Comparison of ENCODE assay signal across 8 cellular contexts in the genomic region with DNA sequence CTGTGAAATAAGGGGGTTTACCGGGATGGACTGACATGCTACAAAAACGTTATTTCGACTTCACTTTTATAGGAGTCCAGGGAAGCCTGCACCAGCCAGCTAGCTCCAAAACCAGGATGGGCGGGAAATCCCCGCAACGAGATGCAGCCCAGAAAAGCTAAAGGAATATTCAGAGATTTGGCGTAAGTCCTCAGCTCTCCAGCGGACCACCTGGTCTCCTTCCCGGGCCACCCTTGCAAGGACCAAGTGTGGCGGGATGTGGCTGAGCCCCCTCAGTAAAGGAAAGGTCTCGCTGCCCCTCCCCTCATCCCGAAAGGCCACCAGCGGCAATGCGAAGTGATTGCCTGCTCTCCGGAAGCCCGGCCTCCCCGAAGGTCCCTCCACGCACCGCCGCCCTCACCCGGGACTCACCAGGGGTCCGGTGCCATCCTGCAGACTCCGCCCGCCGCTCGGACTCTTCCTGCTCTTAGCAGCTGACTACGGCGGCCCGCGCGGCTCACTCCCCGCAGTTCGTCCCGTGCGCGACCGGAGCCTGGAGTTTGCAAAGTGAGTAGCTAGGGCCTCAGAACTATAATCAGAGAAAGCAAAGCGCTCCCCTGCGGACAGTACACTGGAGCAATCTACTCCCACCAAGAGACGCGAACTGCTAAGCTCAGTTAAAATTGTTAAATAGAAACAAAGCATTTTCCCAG. TPM values are rescaled to one million over a fixed set of nuclear protein-coding genes. Genes with fewer than 3 reads are reported as not detected.
A peak's percentile ranks its signal among the peaks of the same experiment; 100 is the strongest.
DNase-seq lines count a peak whose midpoint lies in the region; ATAC-seq and TF ChIP-seq lines count a peak whose summit lies in the region.

A gene with protein sequence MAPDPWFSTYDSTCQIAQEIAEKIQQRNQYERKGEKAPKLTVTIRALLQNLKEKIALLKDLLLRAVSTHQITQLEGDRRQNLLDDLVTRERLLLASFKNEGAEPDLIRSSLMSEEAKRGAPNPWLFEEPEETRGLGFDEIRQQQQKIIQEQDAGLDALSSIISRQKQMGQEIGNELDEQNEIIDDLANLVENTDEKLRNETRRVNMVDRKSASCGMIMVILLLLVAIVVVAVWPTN (minus strand): TSS at position 440 of the 692 bp plus-strand sequence. CDS start 12 bp downstream, at position 428.

- DNase-seq in DMS 273 (lab: John Stamatoyannopoulos, UW; ENCODE audit: unreplicated experiment) (peak; percentile 90), SJCRH30 (peak; percentile 84 to 91), activated gamma-delta T cell (lab: John Stamatoyannopoulos, UW) (peak; percentile 69), foreskin fibroblast (peak; percentile 88 to 95), neural progenitor cell (ENCODE audit: low spot score) (peak; percentile 87)

- no peaks in the 10 kb centered on the region for H3K36me3 Mint-ChIP-seq in neural progenitor cell

- TF ChIP-seq CTCF in foreskin fibroblast (IDR thresholded peaks at IDR 0.05; ENCODE audit: low read depth, low read length) (no peak), neural progenitor cell (IDR thresholded peaks at IDR 0.05) (no peak)

- H3K9me3 ChIP-seq in SJCRH30 (replicated peaks): no peaks in the 10 kb centered on the region
- no peaks in the 10 kb centered on the region for H3K9me3 ChIP-seq in neural progenitor cell (ENCODE audit: low read depth)
- no peaks in the 10 kb centered on the region for H3K9me3 ChIP-seq in stomach smooth muscle (ENCODE audit: control insufficient read depth in 2 of 2, low read length in 2 of 2)

- H3K27me3 Mint-ChIP-seq in neural progenitor cell (ENCODE audit: insufficient read depth, low read depth): peaks cover 6% of the 10 kb centered on the region

- no peaks in the 10 kb centered on the region for H3K27me3 ChIP-seq in SJCRH30
- no peaks in the 10 kb centered on the region for H3K27me3 ChIP-seq in neural progenitor cell
- H3K27me3 ChIP-seq in stomach smooth muscle (ENCODE audit: control insufficient read depth in 1 of 2, insufficient read depth in 2 of 2, low read length in 2 of 2): no peaks in the 10 kb centered on the region

- H3K4me3 ChIP-seq in SJCRH30 (peak within 1 kb of the TSS; percentile 70), foreskin fibroblast (ENCODE audit: low read depth in 1 of 2, low read length in 2 of 2) (peak within 1 kb of the TSS; percentile 88 to 96), neural progenitor cell (peak within 1 kb of the TSS; percentile 64), stomach smooth muscle (ENCODE audit: low read length in 2 of 2) (peak within 1 kb of the TSS; percentile 88 to 94)

- peak within 1 kb of the TSS; percentile 99 for H3K4me3 Mint-ChIP-seq in neural progenitor cell

- no peaks in the 10 kb centered on the region for H3K9me3 Mint-ChIP-seq in neural progenitor cell

- H3K9ac ChIP-seq in neural progenitor cell (no peak within 1 kb of the TSS), stomach smooth muscle (ENCODE audit: low read length in 2 of 2) (peak within 1 kb of the TSS; percentile 87 to 91)

- peak; percentile 78 for ATAC-seq in GM21515 (IDR thresholded peaks at IDR 0.05; ENCODE audit: unreplicated experiment)

- no peaks in the 10 kb centered on the region for H3K4me1 ChIP-seq in SJCRH30
- H3K4me1 ChIP-seq in neural progenitor cell: peaks cover 4% of the 10 kb centered on the region
- H3K4me1 ChIP-seq in stomach smooth muscle (ENCODE audit: control insufficient read depth, insufficient read depth, low read length): peaks cover 16% of the 10 kb centered on the region

- H3K36me3 ChIP-seq in SJCRH30 (no peaks in the 10 kb centered on the region), neural progenitor cell (no peaks in the 10 kb centered on the region), stomach smooth muscle (ENCODE audit: control insufficient read depth in 2 of 2, insufficient read depth in 2 of 2, low read length in 2 of 2) (no peaks in the 10 kb centered on the region)

- peaks cover 5% of the 10 kb centered on the region for H4K20me1 ChIP-seq in neural progenitor cell (ENCODE audit: low read depth)

- TF ChIP-seq EP300 in Ishikawa (IDR thresholded peaks at IDR 0.05; ENCODE audit: borderline replicate concordance): 0 out of 2 replicates have a peak, but pooled peaks have one; percentile 25

- peaks cover 18% of the 10 kb centered on the region for H3F3A ChIP-seq in neural progenitor cell (ENCODE audit: low read depth)

- peak within 1 kb of the TSS; percentile 52 for H2AFZ ChIP-seq in neural progenitor cell (replicated peaks)

- 0 out of 2 replicates have a peak, but pooled peaks have one; percentile 7 for TF ChIP-seq RAD21 in Ishikawa (IDR thresholded peaks at IDR 0.05; ENCODE audit: low read depth)

- H3K4me1 Mint-ChIP-seq in neural progenitor cell: peaks cover 13% of the 10 kb centered on the region

- peak within 1 kb of the TSS; percentile 3; the same call in 1 of the 2 replicates for H3K27ac ChIP-seq in SJCRH30
- H3K27ac ChIP-seq in neural progenitor cell: no peak within 1 kb of the TSS
- H3K27ac ChIP-seq in stomach smooth muscle (ENCODE audit: low read length): peak within 1 kb of the TSS; percentile 19

- peak within 1 kb of the TSS; percentile 46 for H3K27ac Mint-ChIP-seq in neural progenitor cell

- H3K79me2 ChIP-seq in neural progenitor cell (ENCODE audit: low read depth): peaks cover 11% of the 10 kb centered on the region

- H3K4me2 ChIP-seq in neural progenitor cell: peak within 1 kb of the TSS; percentile 77

TF ChIP-seq in Ishikawa, 13 proteins besides CTCF, POLR2A, EP300 and RAD21:
- TF ChIP-seq NFIC (IDR thresholded peaks at IDR 0.05) (no peak), CREB1 (IDR thresholded peaks at IDR 0.05; ENCODE audit: low read depth) (no peak), TAF1 (IDR thresholded peaks at IDR 0.05; ENCODE audit: low read depth) (peak; percentile 67), FOXM1 (IDR thresholded peaks at IDR 0.05; ENCODE audit: borderline replicate concordance, low read depth) (no peak), TCF12 (IDR thresholded peaks at IDR 0.05; ENCODE audit: low read depth) (peak; percentile 63), EGR1 (IDR thresholded peaks at IDR 0.05) (no peak), ZBTB7A (IDR thresholded peaks at IDR 0.05; ENCODE audit: low read depth) (peak; percentile 70), YY1 (IDR thresholded peaks at IDR 0.05; ENCODE audit: low read depth) (peak; percentile 53), TEAD4 (IDR thresholded peaks at IDR 0.05) (no peak), CEBPB (IDR thresholded peaks at IDR 0.05) (peak; percentile 3; the same call in 1 of the 2 replicates)
- TF ChIP-seq, protein P1, sequence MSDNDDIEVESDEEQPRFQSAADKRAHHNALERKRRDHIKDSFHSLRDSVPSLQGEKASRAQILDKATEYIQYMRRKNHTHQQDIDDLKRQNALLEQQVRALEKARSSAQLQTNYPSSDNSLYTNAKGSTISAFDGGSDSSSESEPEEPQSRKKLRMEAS (IDR thresholded peaks at IDR 0.05): peak; percentile 69
- TF ChIP-seq, protein P2, sequence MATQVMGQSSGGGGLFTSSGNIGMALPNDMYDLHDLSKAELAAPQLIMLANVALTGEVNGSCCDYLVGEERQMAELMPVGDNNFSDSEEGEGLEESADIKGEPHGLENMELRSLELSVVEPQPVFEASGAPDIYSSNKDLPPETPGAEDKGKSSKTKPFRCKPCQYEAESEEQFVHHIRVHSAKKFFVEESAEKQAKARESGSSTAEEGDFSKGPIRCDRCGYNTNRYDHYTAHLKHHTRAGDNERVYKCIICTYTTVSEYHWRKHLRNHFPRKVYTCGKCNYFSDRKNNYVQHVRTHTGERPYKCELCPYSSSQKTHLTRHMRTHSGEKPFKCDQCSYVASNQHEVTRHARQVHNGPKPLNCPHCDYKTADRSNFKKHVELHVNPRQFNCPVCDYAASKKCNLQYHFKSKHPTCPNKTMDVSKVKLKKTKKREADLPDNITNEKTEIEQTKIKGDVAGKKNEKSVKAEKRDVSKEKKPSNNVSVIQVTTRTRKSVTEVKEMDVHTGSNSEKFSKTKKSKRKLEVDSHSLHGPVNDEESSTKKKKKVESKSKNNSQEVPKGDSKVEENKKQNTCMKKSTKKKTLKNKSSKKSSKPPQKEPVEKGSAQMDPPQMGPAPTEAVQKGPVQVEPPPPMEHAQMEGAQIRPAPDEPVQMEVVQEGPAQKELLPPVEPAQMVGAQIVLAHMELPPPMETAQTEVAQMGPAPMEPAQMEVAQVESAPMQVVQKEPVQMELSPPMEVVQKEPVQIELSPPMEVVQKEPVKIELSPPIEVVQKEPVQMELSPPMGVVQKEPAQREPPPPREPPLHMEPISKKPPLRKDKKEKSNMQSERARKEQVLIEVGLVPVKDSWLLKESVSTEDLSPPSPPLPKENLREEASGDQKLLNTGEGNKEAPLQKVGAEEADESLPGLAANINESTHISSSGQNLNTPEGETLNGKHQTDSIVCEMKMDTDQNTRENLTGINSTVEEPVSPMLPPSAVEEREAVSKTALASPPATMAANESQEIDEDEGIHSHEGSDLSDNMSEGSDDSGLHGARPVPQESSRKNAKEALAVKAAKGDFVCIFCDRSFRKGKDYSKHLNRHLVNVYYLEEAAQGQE (IDR thresholded peaks at IDR 0.05; ENCODE audit: low read depth): no peak
- TF ChIP-seq, protein P3, sequence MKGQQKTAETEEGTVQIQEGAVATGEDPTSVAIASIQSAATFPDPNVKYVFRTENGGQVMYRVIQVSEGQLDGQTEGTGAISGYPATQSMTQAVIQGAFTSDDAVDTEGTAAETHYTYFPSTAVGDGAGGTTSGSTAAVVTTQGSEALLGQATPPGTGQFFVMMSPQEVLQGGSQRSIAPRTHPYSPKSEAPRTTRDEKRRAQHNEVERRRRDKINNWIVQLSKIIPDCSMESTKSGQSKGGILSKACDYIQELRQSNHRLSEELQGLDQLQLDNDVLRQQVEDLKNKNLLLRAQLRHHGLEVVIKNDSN (IDR thresholded peaks at IDR 0.05): peak; percentile 88
TF ChIP-seq in Ishikawa: peak in this region for 7.

RNA-seq across cellular contexts. Expression of the gene that starts here (rescaled TPM):
- total RNA-seq in SJCRH30 (2014; rRNA removed; shearing (Covaris generic)): 40.1 and 47.1 TPM in 2 replicates
- 63.3 and 79.7 TPM in 2 replicates for total RNA-seq in neural progenitor cell (ENCODE audit: low replicate concordance)
